4 cellular contexts compared by ENCODE assay signal in genomic region chrX:135854438-135854837, GRCh38. TPM values are rescaled to one million over a fixed set of nuclear protein-coding genes. Genes with fewer than 3 reads are reported as not detected.
"Had no signal": no experiment of that assay in that cellular context is flagged by ENCODE, and none has a peak within 500 bp of the region (broad histone marks: within the 10 kb centered on the region; RNA-seq: fewer than 3 reads in every experiment).

TSS of gene CT45A8 (minus strand) at chrX:135854538. CDS start at chrX:135850783, 3,755 bp downstream.

RNA-seq across cellular contexts. Expression of gene CT45A8, which starts in this region (rescaled TPM):
- total RNA-seq: HepG2, HT-29, IMR-90 had no signal
- polyA plus RNA-seq: HepG2, IgD-negative memory B cell, IMR-90 had no signal
